8 cellular contexts compared by ENCODE assay signal in the genomic region with DNA sequence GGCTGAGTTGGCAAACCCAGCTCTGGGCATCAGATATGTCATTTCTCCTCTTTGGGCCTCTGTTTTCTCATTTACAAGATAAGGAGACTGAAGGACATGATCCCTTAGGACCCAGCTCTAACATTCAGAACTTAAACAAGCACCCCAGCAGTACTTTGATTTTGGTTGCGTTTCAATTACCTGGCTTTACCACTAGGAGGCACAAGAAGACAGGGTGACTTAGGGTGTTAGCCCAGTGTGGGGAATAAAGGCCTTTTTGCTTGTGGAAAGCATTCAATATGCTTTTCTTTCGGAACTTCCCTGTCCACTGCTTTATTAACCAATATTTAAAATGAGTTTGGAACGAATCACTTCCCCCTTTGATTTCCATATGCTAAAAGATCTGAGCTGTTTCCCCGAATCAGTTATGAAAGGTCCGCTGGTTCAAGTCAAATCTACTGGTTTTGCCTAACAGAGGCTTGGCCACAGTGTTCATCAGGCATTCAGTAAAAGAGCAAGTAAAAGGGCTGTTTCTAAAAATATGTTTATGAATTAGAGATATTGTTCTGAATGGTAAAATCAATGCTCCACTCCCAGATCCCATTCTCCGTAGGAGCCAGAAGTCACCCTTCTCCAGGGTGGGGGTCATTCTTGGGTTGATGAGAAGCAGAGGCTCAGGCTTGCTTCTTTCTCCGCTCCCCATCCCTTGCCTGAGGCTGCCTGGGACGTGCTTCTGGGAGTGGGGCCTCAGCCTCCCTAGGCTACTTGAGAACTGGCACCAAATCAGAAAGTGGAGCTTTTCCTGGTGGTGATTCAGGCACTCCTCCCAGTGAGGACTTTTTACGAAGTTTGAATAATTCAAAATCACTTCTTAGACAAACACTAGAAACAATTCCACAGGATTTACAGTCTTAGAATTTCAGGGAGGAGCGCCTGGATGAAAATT.
DNase-seq lines count a peak whose midpoint lies in the region; ATAC-seq and TF ChIP-seq lines count a peak whose summit lies in the region.

No MANE protein-coding gene starts in this region.

- H3K4me3 Mint-ChIP-seq in Caco-2 (ENCODE audit: unreplicated experiment), result no peak overlapping the region
- H3K4me3 Mint-ChIP-seq in T-helper 2 cell treated with Interferon-gamma antibody and Interleukin-4, amounts not matched to agents 5 μg/mL and 100 μg/mL, for 36 hours, result no peak overlapping the region

- H3K36me3 ChIP-seq in Caco-2 (ENCODE audit: control insufficient read depth, insufficient read depth, low read length), result no peaks in the 10 kb centered on the region; the same call in 1 of the 2 replicates

- DNase-seq in Caco-2, result peak; percentile 56 to 80
- peak; percentile 72 for DNase-seq in NCI-H146 (lab: John Stamatoyannopoulos, UW)
- DNase-seq in T-helper 2 cell treated with Interferon-gamma antibody and Interleukin-4, amounts not matched to agents 5 μg/mL and 100 μg/mL, for 36 hours (ENCODE audit: low spot score), result peak; percentile 47
- DNase-seq in coronary artery (ENCODE audit: low spot score), result no peak
- no peak for DNase-seq in left lobe of liver (ENCODE audit: low spot score)
- DNase-seq in stimulated activated CD4-positive, alpha-beta T cell treated with anti-CD3 and anti-CD28 coated beads, TNF-alpha, amount 100 ng/mL, for 1 hour (ENCODE audit: low read depth in 3 of 3, low spot score in 1 of 3), result peak in 2 of 3 donors; percentile 5 to 16

- H3K27me3 Mint-ChIP-seq in Caco-2 (ENCODE audit: insufficient read depth, unreplicated experiment), result no peaks in the 10 kb centered on the region
- no peaks in the 10 kb centered on the region for H3K27me3 Mint-ChIP-seq in T-helper 2 cell treated with Interferon-gamma antibody and Interleukin-4, amounts not matched to agents 5 μg/mL and 100 μg/mL, for 36 hours (ENCODE audit: low read depth)

- 0 out of 2 replicates have a peak, but pooled peaks cover 13% of the 10 kb centered on the region for H3K4me1 ChIP-seq in Caco-2

- ATAC-seq in GM21576 (IDR thresholded peaks at IDR 0.05; ENCODE audit: unreplicated experiment) (peak; percentile 50), left lobe of liver (peak; percentile 98), GM21529 (IDR thresholded peaks at IDR 0.05; ENCODE audit: unreplicated experiment) (no peak)

- CTCF ChIA-PET in Caco-2 (lab: Charles Lee), result interaction anchor here (0.5 to 6.1 kb wide), 15 partner anchors 13 to 326 kb away, joined by 3 to 112 read pairs (median 4); a partner anchor contains a TSS

- no peaks in the 10 kb centered on the region for H3K9me3 ChIP-seq in Caco-2

- H3K27me3 ChIP-seq in Caco-2 (replicated peaks; ENCODE audit: control insufficient read depth, insufficient read depth, low read length), result no peaks in the 10 kb centered on the region

- H3K27ac Mint-ChIP-seq in Caco-2 (ENCODE audit: unreplicated experiment), result peak overlapping the region; percentile 60
- H3K27ac Mint-ChIP-seq in T-helper 2 cell treated with Interferon-gamma antibody and Interleukin-4, amounts not matched to agents 5 μg/mL and 100 μg/mL, for 36 hours, result no peak overlapping the region

- peaks cover 27% of the 10 kb centered on the region for H3K4me1 Mint-ChIP-seq in Caco-2 (ENCODE audit: low read depth, unreplicated experiment)
- peaks cover 26% of the 10 kb centered on the region for H3K4me1 Mint-ChIP-seq in T-helper 2 cell treated with Interferon-gamma antibody and Interleukin-4, amounts not matched to agents 5 μg/mL and 100 μg/mL, for 36 hours (ENCODE audit: low read depth)

- no TSS peak for BruUV-seq in Caco-2 (replicated peaks; lab: Mats Ljungman, UMichigan)

- POLR2A ChIA-PET in Caco-2 (lab: Charles Lee), result no interaction called here

- H3K4me3 ChIP-seq in Caco-2 (ENCODE audit: low read depth, low read length), result no peak overlapping the region
- H3K4me3 ChIP-seq in coronary artery, result peak overlapping the region; percentile 45

- intact Hi-C loops in Caco-2 (cut with micrococcal nuclease; ENCODE audit: unreplicated experiment), result loop anchor here (1.0 kb wide), 3 partner anchors 106 to 304 kb away; a partner anchor contains a TSS

- H3K27ac ChIP-seq in coronary artery, result peak overlapping the region; percentile 66 to 89

- TF ChIP-seq CTCF in Caco-2 (IDR thresholded peaks at IDR 0.05; ENCODE audit: insufficient read depth in 1 of 2, low read depth in 1 of 2, low read length in 1 of 2, severe bottlenecking in 1 of 2, unreplicated experiment in 1 of 2) (peak; percentile 89 to 91), coronary artery (IDR thresholded peaks at IDR 0.05) (peak; percentile 92)

- peaks cover 76% of the 10 kb centered on the region for H3K36me3 Mint-ChIP-seq in Caco-2 (ENCODE audit: insufficient read depth, unreplicated experiment)
- H3K36me3 Mint-ChIP-seq in T-helper 2 cell treated with Interferon-gamma antibody and Interleukin-4, amounts not matched to agents 5 μg/mL and 100 μg/mL, for 36 hours (ENCODE audit: low read depth), result no peaks in the 10 kb centered on the region

- H3K9me3 Mint-ChIP-seq in Caco-2 (ENCODE audit: unreplicated experiment), result no peaks in the 10 kb centered on the region
- no peaks in the 10 kb centered on the region for H3K9me3 Mint-ChIP-seq in T-helper 2 cell treated with Interferon-gamma antibody and Interleukin-4, amounts not matched to agents 5 μg/mL and 100 μg/mL, for 36 hours

Comparison
In these comparisons a context has a peak if more than half of its experiments do, and no peak if none do; other contexts are left out.
1. DNase-seq: peak in Caco-2 (2 of 2), NCI-H146 (single experiment), T-helper 2 cell treated with Interferon-gamma antibody and Interleukin-4, amounts not matched to agents 5 μg/mL and 100 μg/mL, for 36 hours (single experiment) and stimulated activated CD4-positive, alpha-beta T cell treated with anti-CD3 and anti-CD28 coated beads, TNF-alpha, amount 100 ng/mL, for 1 hour (2 of 3); none in coronary artery (single experiment) and left lobe of liver (single experiment).